ENCODE assay signal across 1 cellular context in the genomic region with DNA sequence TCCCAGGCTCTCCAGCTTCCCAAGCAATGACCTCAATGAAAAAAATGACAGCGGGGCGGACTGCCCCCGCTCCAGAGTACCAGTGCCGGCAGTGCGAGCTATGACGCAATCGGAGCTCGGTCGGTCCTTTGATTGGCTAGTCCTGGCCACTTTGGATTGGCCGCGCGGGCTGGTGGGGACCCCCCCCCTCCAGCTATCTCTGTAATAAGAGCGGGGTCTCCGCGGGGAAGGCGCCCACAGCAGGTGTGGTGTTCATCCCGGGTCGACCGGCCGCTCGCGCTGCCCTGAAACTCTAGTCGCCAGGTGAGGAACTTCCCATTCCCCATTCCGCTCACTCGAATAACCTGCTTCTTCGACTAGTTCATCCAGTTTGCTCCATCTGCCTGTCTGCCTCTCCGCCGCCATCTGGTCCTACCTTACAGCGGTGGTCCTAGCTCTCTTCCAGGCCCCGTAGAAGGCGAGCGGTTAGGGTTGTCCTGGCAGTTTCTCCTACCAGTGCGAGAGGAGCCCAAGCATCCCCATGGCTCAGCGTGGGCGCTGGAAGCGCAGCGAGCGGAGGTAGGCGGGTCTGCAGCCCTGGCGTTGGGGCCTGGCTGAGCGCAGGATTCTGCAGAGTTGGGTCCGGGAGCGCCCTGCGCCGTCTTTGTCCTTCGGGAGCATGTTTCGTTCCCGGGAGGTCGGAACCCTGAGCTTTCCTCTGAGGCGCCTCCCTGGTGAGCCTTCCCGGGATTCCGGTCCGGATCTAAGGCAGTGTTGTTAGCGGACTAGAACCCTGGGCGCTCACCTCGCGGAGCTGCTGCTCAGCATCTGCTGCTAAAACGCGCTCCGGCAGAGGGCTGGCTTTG.
TF ChIP-seq lines count a peak whose summit lies in the region.

CALCB (plus strand) TSS at position 233 of the 845 bp plus-strand sequence. CDS start 1,126 bp downstream, outside the sequence.

TF ChIP-seq in A549, 52 proteins besides CTCF, POLR2A, EP300 and RAD21 (continued from another document):
- TF ChIP-seq, protein P1, sequence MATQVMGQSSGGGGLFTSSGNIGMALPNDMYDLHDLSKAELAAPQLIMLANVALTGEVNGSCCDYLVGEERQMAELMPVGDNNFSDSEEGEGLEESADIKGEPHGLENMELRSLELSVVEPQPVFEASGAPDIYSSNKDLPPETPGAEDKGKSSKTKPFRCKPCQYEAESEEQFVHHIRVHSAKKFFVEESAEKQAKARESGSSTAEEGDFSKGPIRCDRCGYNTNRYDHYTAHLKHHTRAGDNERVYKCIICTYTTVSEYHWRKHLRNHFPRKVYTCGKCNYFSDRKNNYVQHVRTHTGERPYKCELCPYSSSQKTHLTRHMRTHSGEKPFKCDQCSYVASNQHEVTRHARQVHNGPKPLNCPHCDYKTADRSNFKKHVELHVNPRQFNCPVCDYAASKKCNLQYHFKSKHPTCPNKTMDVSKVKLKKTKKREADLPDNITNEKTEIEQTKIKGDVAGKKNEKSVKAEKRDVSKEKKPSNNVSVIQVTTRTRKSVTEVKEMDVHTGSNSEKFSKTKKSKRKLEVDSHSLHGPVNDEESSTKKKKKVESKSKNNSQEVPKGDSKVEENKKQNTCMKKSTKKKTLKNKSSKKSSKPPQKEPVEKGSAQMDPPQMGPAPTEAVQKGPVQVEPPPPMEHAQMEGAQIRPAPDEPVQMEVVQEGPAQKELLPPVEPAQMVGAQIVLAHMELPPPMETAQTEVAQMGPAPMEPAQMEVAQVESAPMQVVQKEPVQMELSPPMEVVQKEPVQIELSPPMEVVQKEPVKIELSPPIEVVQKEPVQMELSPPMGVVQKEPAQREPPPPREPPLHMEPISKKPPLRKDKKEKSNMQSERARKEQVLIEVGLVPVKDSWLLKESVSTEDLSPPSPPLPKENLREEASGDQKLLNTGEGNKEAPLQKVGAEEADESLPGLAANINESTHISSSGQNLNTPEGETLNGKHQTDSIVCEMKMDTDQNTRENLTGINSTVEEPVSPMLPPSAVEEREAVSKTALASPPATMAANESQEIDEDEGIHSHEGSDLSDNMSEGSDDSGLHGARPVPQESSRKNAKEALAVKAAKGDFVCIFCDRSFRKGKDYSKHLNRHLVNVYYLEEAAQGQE (IDR thresholded peaks at IDR 0.05), result no peak
